In the genomic region with DNA sequence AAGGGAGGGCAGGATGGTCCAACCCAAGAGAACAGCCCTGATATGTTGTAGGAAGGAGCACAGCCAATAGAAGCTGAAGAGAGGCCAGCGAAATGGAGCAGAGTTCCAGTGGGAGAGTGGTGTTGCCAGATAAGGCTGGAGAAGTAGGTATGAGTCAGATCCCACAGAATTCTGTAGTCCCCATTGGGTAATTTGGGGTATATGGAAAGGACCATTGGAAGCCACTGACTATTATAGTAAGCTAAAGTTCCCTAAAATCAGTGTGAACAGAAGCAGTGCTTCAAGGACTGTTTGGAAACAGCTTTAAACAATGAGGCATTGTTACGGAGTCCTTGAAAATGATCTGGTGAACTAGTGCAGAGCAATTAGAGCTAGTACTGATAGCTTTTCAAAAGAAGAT, we compare ENCODE assay signal across 20 cellular contexts.
DNase-seq lines count a peak whose midpoint lies in the region; ATAC-seq and TF ChIP-seq lines count a peak whose summit lies in the region.
"Had no signal": no experiment of that assay in that cellular context is flagged by ENCODE, and none has a peak within 500 bp of the region (broad histone marks: within the 10 kb centered on the region; RNA-seq: fewer than 3 reads in every experiment).

No MANE protein-coding gene starts in this region.

- H3K27ac ChIP-seq in heart right ventricle: peak overlapping the region in 1 of 10 donors; percentile 28
- H3K27ac ChIP-seq: gastroesophageal sphincter, tibial artery had no signal

- H3K4me3 Mint-ChIP-seq in activated naive CD8-positive, alpha-beta T cell treated with anti-CD3 and anti-CD28 coated beads for 36 hours: no peak overlapping the region
- H3K4me3 Mint-ChIP-seq: activated CD8-positive, alpha-beta T cell treated with anti-CD3 and anti-CD28 coated beads, Interleukin-2, amount 10 ng/mL, durations not matched to agents 7 days and 5 days; activated naive CD4-positive, alpha-beta T cell treated with anti-CD3 and anti-CD28 coated beads for 36 hours; activated T-cell treated with anti-CD3 and anti-CD28 coated beads, Interleukin-2, amount 50 U/mL, for 24 hours; dendritic cell treated with granulocyte-macrophage colony-stimulating factor and Interleukin-4, amounts not matched to agents 40 ng/mL and 50 ng/mL, for 4 days had no signal

- TF ChIP-seq CTCF in heart right ventricle (IDR thresholded peaks at IDR 0.05): no peak

- peaks cover 48% of the 10 kb centered on the region for H3K4me1 Mint-ChIP-seq in activated naive CD8-positive, alpha-beta T cell treated with anti-CD3 and anti-CD28 coated beads for 36 hours

- H3K27me3 ChIP-seq in heart right ventricle: no peaks in the 10 kb centered on the region
- H3K27me3 ChIP-seq: gastroesophageal sphincter, tibial artery had no signal

- H3K9me3 ChIP-seq in heart right ventricle: no peaks in the 10 kb centered on the region
- H3K9me3 ChIP-seq: gastroesophageal sphincter, tibial artery had no signal

- H3K9me3 Mint-ChIP-seq in activated naive CD8-positive, alpha-beta T cell treated with anti-CD3 and anti-CD28 coated beads for 36 hours: peaks cover 31% of the 10 kb centered on the region

- no peaks in the 10 kb centered on the region for H3K36me3 ChIP-seq in heart right ventricle
- H3K36me3 ChIP-seq: tibial artery had no signal

- H3K36me3 Mint-ChIP-seq in activated naive CD8-positive, alpha-beta T cell treated with anti-CD3 and anti-CD28 coated beads for 36 hours: peaks cover 47% of the 10 kb centered on the region

- H3K4me1 ChIP-seq in heart right ventricle: peaks cover 0 to 10% (median 0%) of the 10 kb centered on the region in 9 donors
- H3K4me1 ChIP-seq: tibial artery had no signal

- 77 to 86% methylated on average over 2 of the region's 2 CpGs for WGBS in heart right ventricle, 2 donors

- H3K27ac Mint-ChIP-seq in activated naive CD8-positive, alpha-beta T cell treated with anti-CD3 and anti-CD28 coated beads for 36 hours: peak overlapping the region; percentile 42
- H3K27ac Mint-ChIP-seq: activated CD8-positive, alpha-beta T cell treated with anti-CD3 and anti-CD28 coated beads, Interleukin-2, amount 10 ng/mL, durations not matched to agents 7 days and 5 days; activated naive CD4-positive, alpha-beta T cell treated with anti-CD3 and anti-CD28 coated beads for 36 hours; activated T-cell treated with anti-CD3 and anti-CD28 coated beads, Interleukin-2, amount 50 U/mL, for 24 hours; dendritic cell treated with granulocyte-macrophage colony-stimulating factor and Interleukin-4, amounts not matched to agents 40 ng/mL and 50 ng/mL, for 4 days had no signal

- intact Hi-C loops in heart right ventricle (cut with DNase I): no loop called here

- H3K4me3 ChIP-seq in heart right ventricle: no peak overlapping the region
- H3K4me3 ChIP-seq: gastroesophageal sphincter, tibial artery had no signal

- H3K27me3 Mint-ChIP-seq in activated naive CD8-positive, alpha-beta T cell treated with anti-CD3 and anti-CD28 coated beads for 36 hours: no peaks in the 10 kb centered on the region
- H3K27me3 Mint-ChIP-seq: activated T-cell treated with anti-CD3 and anti-CD28 coated beads, Interleukin-2, amount 50 U/mL, for 24 hours; dendritic cell treated with granulocyte-macrophage colony-stimulating factor and Interleukin-4, amounts not matched to agents 40 ng/mL and 50 ng/mL, for 4 days had no signal

- DNase-seq in M059J (ENCODE audit: low read depth): peak; percentile 35
- no peak for DNase-seq in activated naive CD8-positive, alpha-beta T cell treated with anti-CD3 and anti-CD28 coated beads for 36 hours
- DNase-seq in heart right ventricle: no peak
- peak; percentile 9 for DNase-seq in retina
- no peak for DNase-seq in NCI-H2081 (lab: John Stamatoyannopoulos, UW)
- no peak for DNase-seq in activated CD4-positive, alpha-beta T cell treated with anti-CD3 and anti-CD28 coated beads, Interleukin-2, amount 50 U/mL, for 4 hours
- DNase-seq: activated CD4-positive, CD25-positive, alpha-beta regulatory T cell; activated CD8-positive, alpha-beta T cell treated with anti-CD3 and anti-CD28 coated beads, Interleukin-2, amount 10 ng/mL, durations not matched to agents 7 days and 5 days; activated naive CD4-positive, alpha-beta T cell treated with anti-CD3 and anti-CD28 coated beads for 36 hours; activated T-cell treated with anti-CD3 and anti-CD28 coated beads, Interleukin-2, amount 50 U/mL, for 24 hours; AML-193; COR-L47; Karpas-422; NCI-H2171; occipital lobe; stimulated activated naive CD4-positive, alpha-beta T cell; tibial artery had no signal

- peak in 6 of 8 donors; percentile 38 to 81 (median 74) for ATAC-seq in heart right ventricle
- ATAC-seq in GM19397 (IDR thresholded peaks at IDR 0.05; ENCODE audit: unreplicated experiment): no peak
- ATAC-seq: activated CD8-positive, alpha-beta T cell treated with anti-CD3 and anti-CD28 coated beads, Interleukin-2, amount 10 ng/mL, durations not matched to agents 7 days and 5 days; gastroesophageal sphincter had no signal

Comparison
In these comparisons a context has a peak if more than half of its experiments do, and no peak if none do; other contexts are left out.
1. DNase-seq: peak in M059J (single experiment) and retina (single experiment); none in activated naive CD8-positive, alpha-beta T cell treated with anti-CD3 and anti-CD28 coated beads for 36 hours (single experiment), heart right ventricle (0 of 2), NCI-H2081 (0 of 2) and activated CD4-positive, alpha-beta T cell treated with anti-CD3 and anti-CD28 coated beads, Interleukin-2, amount 50 U/mL, for 4 hours (0 of 2).